Comparison of ENCODE assay signal across 12 cellular contexts in genomic region chr2:173555833-173556232, GRCh38.
DNase-seq lines count a peak whose midpoint lies in the region; TF ChIP-seq lines count a peak whose summit lies in the region.
"Had no signal": no experiment of that assay in that cellular context is flagged by ENCODE, and none has a peak within 500 bp of the region (broad histone marks: within the 10 kb centered on the region; RNA-seq: fewer than 3 reads in every experiment).

No MANE protein-coding gene starts in this region.

- no peaks in the 10 kb centered on the region for H3K36me3 Mint-ChIP-seq in endodermal cell (ENCODE audit: low read depth)
- H3K36me3 Mint-ChIP-seq: naive B cell had no signal

- H3K4me2 ChIP-seq in SK-N-SH, result peak overlapping the region; percentile 14; the same call in 1 of the 2 replicates

- H3K9ac ChIP-seq in SK-N-SH (no peak overlapping the region), endodermal cell (ENCODE audit: extremely low read depth, low read length, poor library complexity, severe bottlenecking) (no peak overlapping the region)

- no peak overlapping the region for H2AFZ ChIP-seq in SK-N-SH (ENCODE audit: low read depth)

- H3K27me3 ChIP-seq in SK-N-SH (ENCODE audit: insufficient read depth), result no peaks in the 10 kb centered on the region
- H3K27me3 ChIP-seq in endodermal cell (ENCODE audit: control insufficient read depth, insufficient read depth, low read length, poor library complexity, severe bottlenecking), result no peaks in the 10 kb centered on the region

- CTCF ChIA-PET in SK-N-SH (lab: Yijun Ruan, JAX), result no interaction called here

- DNase-seq in EH (ENCODE audit: low read depth) (peak; percentile 48), NCI-H1105 (lab: John Stamatoyannopoulos, UW) (peak; percentile 71), SK-N-SH (no peak), left kidney (ENCODE audit: low read depth, low spot score) (peak; percentile 63), HPDE6-E6E7 (ENCODE audit: extremely low spot score) (no peak), D341Med (ENCODE audit: low spot score) (no peak), endodermal cell (no peak)
- no peak for DNase-seq in stimulated activated CD8-positive, alpha-beta memory T cell treated with anti-CD3 and anti-CD28 coated beads, Interleukin-4, amount 100 ng/mL, for 48 hours
- DNase-seq: activated gamma-delta T cell, islet precursor cell, naive B cell, SW 1271 had no signal

- no peak overlapping the region for H3K27ac Mint-ChIP-seq in endodermal cell
- H3K27ac Mint-ChIP-seq: naive B cell had no signal

- no peak for TF ChIP-seq RAD21 in SK-N-SH (IDR thresholded peaks at IDR 0.05; ENCODE audit: low read length)

- H3K4me3 ChIP-seq in SK-N-SH (ENCODE audit: low read depth in 2 of 2, low read length in 1 of 2), result no peak overlapping the region
- H3K4me3 ChIP-seq in endodermal cell (ENCODE audit: low read length), result no peak overlapping the region

- 4% methylated on average over 1 of the region's 1 CpG for WGBS in SK-N-SH (ENCODE audit: low lambda C conversion rate)
- 93% methylated on average over 1 of the region's 1 CpG; no CpG with 5 or more reads in 1 of the 2 experiments for WGBS in endodermal cell (ENCODE audit: insufficient coverage in 1 of 2, insufficient read length in 1 of 2), 2 experiments

- no peaks in the 10 kb centered on the region for H3K27me3 Mint-ChIP-seq in endodermal cell (ENCODE audit: insufficient read depth)

- no peaks in the 10 kb centered on the region for H3K9me3 ChIP-seq in SK-N-SH
- no peaks in the 10 kb centered on the region for H3K9me3 ChIP-seq in endodermal cell (ENCODE audit: control insufficient read depth, low read length)

- peaks cover 2% of the 10 kb centered on the region for H3K9me3 Mint-ChIP-seq in endodermal cell

- no peaks in the 10 kb centered on the region for H4K20me1 ChIP-seq in SK-N-SH (ENCODE audit: insufficient read depth)

- no peaks in the 10 kb centered on the region for H3K79me2 ChIP-seq in SK-N-SH (ENCODE audit: insufficient read depth)

- H3K4me3 Mint-ChIP-seq in endodermal cell, result no peak overlapping the region

- H3K9me2 ChIP-seq in SK-N-SH, result no peaks in the 10 kb centered on the region

- H3F3A ChIP-seq in SK-N-SH (replicated peaks; ENCODE audit: insufficient read depth), result no peaks in the 10 kb centered on the region

- TF ChIP-seq EP300 in SK-N-SH (IDR thresholded peaks at IDR 0.05; ENCODE audit: borderline replicate concordance in 1 of 2, low read depth in 1 of 2, low read length in 1 of 2), result no peak

- H3K4me1 Mint-ChIP-seq in endodermal cell, result no peaks in the 10 kb centered on the region
- H3K4me1 Mint-ChIP-seq: naive B cell had no signal

- TF ChIP-seq CTCF in SK-N-SH (IDR thresholded peaks at IDR 0.05), result no peak
- no peak for TF ChIP-seq CTCF in endodermal cell (conservative IDR thresholded peaks at IDR 0.05)

- H3K36me3 ChIP-seq in SK-N-SH (replicated peaks in 1 of 2; ENCODE audit: control insufficient read depth in 1 of 2, insufficient read depth in 2 of 2, low read length in 1 of 2) (no peaks in the 10 kb centered on the region), endodermal cell (ENCODE audit: control insufficient read depth, insufficient read depth, low read length) (no peaks in the 10 kb centered on the region)

- H3K27ac ChIP-seq in SK-N-SH (ENCODE audit: low read depth in 2 of 2, low read length in 1 of 2) (peak overlapping the region in 1 of 2 experiments; percentile 39; a peak in 1 of 4 replicates), endodermal cell (ENCODE audit: low read depth, low read length) (no peak overlapping the region)

- POLR2A ChIA-PET in SK-N-SH (lab: Yijun Ruan, JAX), result no interaction called here

- H3K4me1 ChIP-seq in SK-N-SH (ENCODE audit: control insufficient read depth in 1 of 2, insufficient read depth in 2 of 2, low read depth in 1 of 2, low read length in 1 of 2) (peaks cover 3 to 4% of the 10 kb centered on the region in 2 experiments; a peak in 2 of 4 replicates), endodermal cell (ENCODE audit: control insufficient read depth, insufficient read depth, low read length) (no peaks in the 10 kb centered on the region)

TF ChIP-seq in SK-N-SH, 30 proteins besides CTCF, POLR2A, EP300 and RAD21:
- TF ChIP-seq SMC3 (IDR thresholded peaks at IDR 0.05; ENCODE audit: low read depth, low read length) (no peak), RCOR1 (IDR thresholded peaks at IDR 0.05; ENCODE audit: low read length) (no peak), GABPA (IDR thresholded peaks at IDR 0.05; ENCODE audit: low read depth) (no peak), TCF12 (IDR thresholded peaks at IDR 0.05) (no peak), EZH2phosphoT487 (IDR thresholded peaks at IDR 0.05; ENCODE audit: borderline replicate concordance, low read depth) (no peak), YY1 (IDR thresholded peaks at IDR 0.05; ENCODE audit: low read depth) (no peak), JUND (IDR thresholded peaks at IDR 0.05) (no peak)
- TF ChIP-seq, protein P1, sequence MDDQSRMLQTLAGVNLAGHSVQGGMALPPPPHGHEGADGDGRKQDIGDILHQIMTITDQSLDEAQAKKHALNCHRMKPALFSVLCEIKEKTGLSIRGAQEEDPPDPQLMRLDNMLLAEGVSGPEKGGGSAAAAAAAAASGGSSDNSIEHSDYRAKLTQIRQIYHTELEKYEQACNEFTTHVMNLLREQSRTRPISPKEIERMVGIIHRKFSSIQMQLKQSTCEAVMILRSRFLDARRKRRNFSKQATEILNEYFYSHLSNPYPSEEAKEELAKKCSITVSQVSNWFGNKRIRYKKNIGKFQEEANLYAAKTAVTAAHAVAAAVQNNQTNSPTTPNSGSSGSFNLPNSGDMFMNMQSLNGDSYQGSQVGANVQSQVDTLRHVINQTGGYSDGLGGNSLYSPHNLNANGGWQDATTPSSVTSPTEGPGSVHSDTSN (IDR thresholded peaks at IDR 0.05), result peak; percentile 39
TF ChIP-seq in SK-N-SH: peak in this region for 1.

Comparison
In these comparisons a context has a peak if more than half of its experiments do, and no peak if none do; other contexts are left out.
1. DNase-seq: peak in EH (single experiment), NCI-H1105 (single experiment) and left kidney (single experiment); none in SK-N-SH (single experiment), HPDE6-E6E7 (single experiment), D341Med (single experiment), endodermal cell (single experiment) and stimulated activated CD8-positive, alpha-beta memory T cell treated with anti-CD3 and anti-CD28 coated beads, Interleukin-4, amount 100 ng/mL, for 48 hours (single experiment).